ENCODE assay signal across 21 cellular contexts in genomic region chr1:119099775-119100174, GRCh38. TPM values are rescaled to one million over a fixed set of nuclear protein-coding genes. Genes with fewer than 3 reads are reported as not detected.
A peak's percentile ranks its signal among the peaks of the same experiment; 100 is the strongest.
DNase-seq lines count a peak whose midpoint lies in the region; ATAC-seq and TF ChIP-seq lines count a peak whose summit lies in the region.
"Had no signal": no experiment of that assay in that cellular context is flagged by ENCODE, and none has a peak within 500 bp of the region (broad histone marks: within the 10 kb centered on the region; RNA-seq: fewer than 3 reads in every experiment).

No MANE protein-coding gene starts in this region.

- H3K36me3 Mint-ChIP-seq in chondrocyte (ENCODE audit: low read depth): no peaks in the 10 kb centered on the region
- H3K36me3 Mint-ChIP-seq: CD14-positive monocyte had no signal

- H3K79me1 ChIP-seq in IMR-90 (ENCODE audit: low read depth in 1 of 2, low read length in 2 of 2): no peaks in the 10 kb centered on the region; a peak in 2 of 4 replicates

- no peak overlapping the region for H4K91ac ChIP-seq in IMR-90 (ENCODE audit: insufficient read depth, low read depth, low read length)

- H3K9me3 ChIP-seq in IMR-90 (ENCODE audit: control insufficient read depth, insufficient read depth, low read length) (no peaks in the 10 kb centered on the region), tibial artery (no peaks in the 10 kb centered on the region)
- H3K9me3 ChIP-seq: A549; BE2C; BLaER1 treated with 17β-estradiol and CSF1 and Interleukin-3, amounts not matched to agents 10 nM and 100 nM; HAP-1 had no signal

- H3K9me1 ChIP-seq in IMR-90 (ENCODE audit: insufficient read depth, low read length): no peaks in the 10 kb centered on the region

- no TSS peak for BruUV-seq in IMR-90 (replicated peaks; lab: Mats Ljungman, UMichigan)

- H3K27me3 ChIP-seq in IMR-90 (ENCODE audit: control insufficient read depth, insufficient read depth, low read length) (no peaks in the 10 kb centered on the region), tibial artery (no peaks in the 10 kb centered on the region)
- H3K27me3 ChIP-seq: BE2C; BLaER1 treated with 17β-estradiol and CSF1 and Interleukin-3, amounts not matched to agents 10 nM and 100 nM had no signal

- DNase-seq in EH (ENCODE audit: low read depth) (peak; percentile 8), IMR-90 (peak; percentile 10), chondrocyte (ENCODE audit: low spot score) (no peak), tibial artery (no peak), HuH-7 (ENCODE audit: low spot score) (no peak)
- DNase-seq in stimulated activated naive CD8-positive, alpha-beta T cell treated with anti-CD3 and anti-CD28 coated beads, Interleukin-15, amount 100 ng/mL, for 72 hours: no peak
- DNase-seq: 8988T; ACHN; AML-193; BE2C; CD4-positive, alpha-beta T cell; CD8-positive, alpha-beta memory T cell; DMS 273 treated with DMSO at 0.1 percent for 48 hours; DMS79; GF-D8; GOT3 had no signal

- no peak overlapping the region for H3K14ac ChIP-seq in IMR-90 (replicated peaks; ENCODE audit: low read depth, low read length)

- H2BK15ac ChIP-seq in IMR-90 (ENCODE audit: low read depth, low read length): no peak overlapping the region

- H3K4me1 ChIP-seq in IMR-90 (ENCODE audit: control insufficient read depth, insufficient read depth, low read length) (no peaks in the 10 kb centered on the region), tibial artery (peaks cover 0 to 51% (median 17%) of the 10 kb centered on the region in 4 donors)
- H3K4me1 ChIP-seq: A549; BE2C; BLaER1 treated with 17β-estradiol and CSF1 and Interleukin-3, amounts not matched to agents 10 nM and 100 nM had no signal

- POLR2A ChIA-PET in IMR-90 (lab: Charles Lee; ENCODE audit: unreplicated experiment): no interaction called here

- no peak overlapping the region for H2BK120ac ChIP-seq in IMR-90 (ENCODE audit: low read depth, low read length)

- H3K36me3 ChIP-seq in IMR-90 (ENCODE audit: control insufficient read depth, insufficient read depth, low read length) (no peaks in the 10 kb centered on the region), tibial artery (no peaks in the 10 kb centered on the region)
- H3K36me3 ChIP-seq: BE2C; BLaER1 treated with 17β-estradiol and CSF1 and Interleukin-3, amounts not matched to agents 10 nM and 100 nM; HAP-1 had no signal

- no peak overlapping the region for H2BK20ac ChIP-seq in IMR-90 (ENCODE audit: low read depth, low read length)

- H4K8ac ChIP-seq in IMR-90 (ENCODE audit: low read depth in 2 of 2, low read length in 2 of 2): no peak overlapping the region

- H3K27me3 Mint-ChIP-seq in chondrocyte (ENCODE audit: low read depth): no peaks in the 10 kb centered on the region
- no peaks in the 10 kb centered on the region for H3K27me3 Mint-ChIP-seq in stimulated activated naive CD8-positive, alpha-beta T cell treated with anti-CD3 and anti-CD28 coated beads, Interleukin-15, amount 100 ng/mL, for 72 hours
- H3K27me3 Mint-ChIP-seq: CD4-positive, alpha-beta T cell; CD8-positive, alpha-beta memory T cell had no signal

- no peak overlapping the region for H3K4ac ChIP-seq in IMR-90 (ENCODE audit: low read depth, low read length)

- no peak overlapping the region for H3K23ac ChIP-seq in IMR-90 (ENCODE audit: low read depth, low read length)

- no peak overlapping the region for H2AFZ ChIP-seq in IMR-90 (replicated peaks; ENCODE audit: low read length, poor library complexity)

- H3K18ac ChIP-seq in IMR-90 (ENCODE audit: low read depth, low read length): no peak overlapping the region

- no peak for TF ChIP-seq CTCF in IMR-90 (conservative IDR thresholded peaks at IDR 0.05; ENCODE audit: low read depth, low read length)
- TF ChIP-seq CTCF in chondrocyte (IDR thresholded peaks at IDR 0.05): no peak
- no peak for TF ChIP-seq CTCF in tibial artery (IDR thresholded peaks at IDR 0.05)

- CTCF ChIA-PET in IMR-90 (lab: Yijun Ruan, JAX): no interaction called here

- H3K4me3 Mint-ChIP-seq in chondrocyte (ENCODE audit: unreplicated experiment): no peak overlapping the region
- no peak overlapping the region for H3K4me3 Mint-ChIP-seq in stimulated activated naive CD8-positive, alpha-beta T cell treated with anti-CD3 and anti-CD28 coated beads, Interleukin-15, amount 100 ng/mL, for 72 hours
- H3K4me3 Mint-ChIP-seq: CD14-positive monocyte; CD4-positive, alpha-beta T cell; CD8-positive, alpha-beta memory T cell had no signal

- no peak overlapping the region for H3K4me2 ChIP-seq in IMR-90 (ENCODE audit: low read depth, low read length)
- H3K4me2 ChIP-seq: A549; BLaER1 treated with 17β-estradiol and CSF1 and Interleukin-3, amounts not matched to agents 10 nM and 100 nM had no signal

- ATAC-seq in IMR-90 (ENCODE audit: low read depth) (no peak), HG03196 (IDR thresholded peaks at IDR 0.05; ENCODE audit: unreplicated experiment) (no peak)
- ATAC-seq in stimulated activated naive CD8-positive, alpha-beta T cell treated with anti-CD3 and anti-CD28 coated beads, Interleukin-15, amount 100 ng/mL, for 72 hours: no peak
- ATAC-seq: A549 had no signal

- TF ChIP-seq RAD21 in IMR-90 (IDR thresholded peaks at IDR 0.05; ENCODE audit: low read length): no peak

- no peak for TF ChIP-seq POLR2A in IMR-90 (IDR thresholded peaks at IDR 0.05; ENCODE audit: low read depth, low read length)

- no peak overlapping the region for H3K9ac ChIP-seq in IMR-90 (ENCODE audit: low read depth, low read length)
- H3K9ac ChIP-seq: BLaER1 treated with 17β-estradiol and CSF1 and Interleukin-3, amounts not matched to agents 10 nM and 100 nM had no signal

- H3K9me3 Mint-ChIP-seq in chondrocyte (ENCODE audit: low read depth): no peaks in the 10 kb centered on the region
- peaks cover 11 to 30% of the 10 kb centered on the region in 2 donors for H3K9me3 Mint-ChIP-seq in stimulated activated naive CD8-positive, alpha-beta T cell treated with anti-CD3 and anti-CD28 coated beads, Interleukin-15, amount 100 ng/mL, for 72 hours

- peak overlapping the region; percentile 57 for H3K27ac Mint-ChIP-seq in chondrocyte (ENCODE audit: unreplicated experiment)
- H3K27ac Mint-ChIP-seq in stimulated activated naive CD8-positive, alpha-beta T cell treated with anti-CD3 and anti-CD28 coated beads, Interleukin-15, amount 100 ng/mL, for 72 hours: no peak overlapping the region
- H3K27ac Mint-ChIP-seq: CD14-positive monocyte; CD4-positive, alpha-beta T cell; CD8-positive, alpha-beta memory T cell had no signal

- H3K4me3 ChIP-seq in IMR-90 (ENCODE audit: insufficient read depth, low read depth, low read length) (no peak overlapping the region), tibial artery (no peak overlapping the region)
- H3K4me3 ChIP-seq: A549; BLaER1 treated with 17β-estradiol and CSF1 and Interleukin-3, amounts not matched to agents 10 nM and 100 nM; HAP-1 had no signal

- H4K20me1 ChIP-seq in IMR-90 (ENCODE audit: insufficient read depth, low read length): no peaks in the 10 kb centered on the region
- H4K20me1 ChIP-seq: BLaER1 treated with 17β-estradiol and CSF1 and Interleukin-3, amounts not matched to agents 10 nM and 100 nM had no signal

- no peak overlapping the region for H3K56ac ChIP-seq in IMR-90 (ENCODE audit: extremely low read depth, insufficient read depth, low read length)

- H4K5ac ChIP-seq in IMR-90 (ENCODE audit: low read depth, low read length): no peak overlapping the region

- H2BK5ac ChIP-seq in IMR-90 (ENCODE audit: low read depth, low read length, poor library complexity, severe bottlenecking): no peak overlapping the region

- no peak overlapping the region for H2AK5ac ChIP-seq in IMR-90 (ENCODE audit: low read depth, low read length)

- no peak overlapping the region for H3K27ac ChIP-seq in IMR-90 (ENCODE audit: insufficient read depth, low read length)
- H3K27ac ChIP-seq in tibial artery: peak overlapping the region; percentile 43 to 75
- H3K27ac ChIP-seq: A549; BLaER1 treated with 17β-estradiol and CSF1 and Interleukin-3, amounts not matched to agents 10 nM and 100 nM had no signal

- intact Hi-C loops in IMR-90 (cut with micrococcal nuclease): no loop called here
- intact Hi-C loops in tibial artery (cut with DNase I; ENCODE audit: low total_unique reads): no loop called here

- in situ Hi-C loops in IMR-90 (cut with MboI; ENCODE audit: low sequenced_read_pairs): no loop called here

- no peak overlapping the region for H2AK9ac ChIP-seq in IMR-90 (replicated peaks; ENCODE audit: low read depth, low read length, poor library complexity)

- peaks cover 49% of the 10 kb centered on the region for H3K4me1 Mint-ChIP-seq in chondrocyte (ENCODE audit: low read depth)
- no peaks in the 10 kb centered on the region for H3K4me1 Mint-ChIP-seq in stimulated activated naive CD8-positive, alpha-beta T cell treated with anti-CD3 and anti-CD28 coated beads, Interleukin-15, amount 100 ng/mL, for 72 hours
- H3K4me1 Mint-ChIP-seq: CD14-positive monocyte; CD8-positive, alpha-beta memory T cell had no signal

- dilution Hi-C loops in IMR-90 (cut with HindIII; ENCODE audit: low sequenced_read_pairs, unreplicated experiment): no loop called here

TF ChIP-seq in IMR-90, 13 proteins besides CTCF, POLR2A, EP300 and RAD21 (continues in another document):
- TF ChIP-seq CEBPB (IDR thresholded peaks at IDR 0.05; ENCODE audit: low read depth, low read length) (no peak), MAZ (IDR thresholded peaks at IDR 0.05; ENCODE audit: borderline replicate concordance, low read depth, low read length) (no peak), RCOR1 (IDR thresholded peaks at IDR 0.05; ENCODE audit: insufficient replicate concordance, low read length) (no peak), MXI1 (IDR thresholded peaks at IDR 0.05; ENCODE audit: borderline replicate concordance, low read depth, low read length) (no peak), ELK1 (IDR thresholded peaks at IDR 0.05; ENCODE audit: borderline replicate concordance, low read depth, low read length) (no peak)

RNA-seq across cellular contexts. Expression of gene WARS2, which starts 40.7 kb away (rescaled TPM):
- total RNA-seq in IMR-90 (2012; rRNA removed) (18.3 and 20.3 TPM in 2 replicates), chondrocyte (9.0 to 12.4 TPM (median 9.4 TPM) in 3 replicates)
- 5.2 and 5.7 TPM in 2 replicates for polyA plus RNA-seq in IMR-90 (2012; rRNA removed)
- 2.8 TPM in 2 replicates for polyA plus RNA-seq in IMR-90 (2012; cell fraction: cytosol; rRNA removed)
- polyA plus RNA-seq in IMR-90 (2012; cell fraction: nucleus; rRNA removed; ENCODE audit: low replicate concordance): 2.0 and 4.6 TPM in 2 replicates

Comparison
In these comparisons a context has a peak if more than half of its experiments do, and no peak if none do; other contexts are left out.
1. DNase-seq: peak in EH (single experiment) and IMR-90 (single experiment); none in chondrocyte (single experiment), tibial artery (0 of 2), stimulated activated naive CD8-positive, alpha-beta T cell treated with anti-CD3 and anti-CD28 coated beads, Interleukin-15, amount 100 ng/mL, for 72 hours (0 of 2) and HuH-7 (single experiment).